10 cellular contexts compared by ENCODE assay signal in the genomic region with DNA sequence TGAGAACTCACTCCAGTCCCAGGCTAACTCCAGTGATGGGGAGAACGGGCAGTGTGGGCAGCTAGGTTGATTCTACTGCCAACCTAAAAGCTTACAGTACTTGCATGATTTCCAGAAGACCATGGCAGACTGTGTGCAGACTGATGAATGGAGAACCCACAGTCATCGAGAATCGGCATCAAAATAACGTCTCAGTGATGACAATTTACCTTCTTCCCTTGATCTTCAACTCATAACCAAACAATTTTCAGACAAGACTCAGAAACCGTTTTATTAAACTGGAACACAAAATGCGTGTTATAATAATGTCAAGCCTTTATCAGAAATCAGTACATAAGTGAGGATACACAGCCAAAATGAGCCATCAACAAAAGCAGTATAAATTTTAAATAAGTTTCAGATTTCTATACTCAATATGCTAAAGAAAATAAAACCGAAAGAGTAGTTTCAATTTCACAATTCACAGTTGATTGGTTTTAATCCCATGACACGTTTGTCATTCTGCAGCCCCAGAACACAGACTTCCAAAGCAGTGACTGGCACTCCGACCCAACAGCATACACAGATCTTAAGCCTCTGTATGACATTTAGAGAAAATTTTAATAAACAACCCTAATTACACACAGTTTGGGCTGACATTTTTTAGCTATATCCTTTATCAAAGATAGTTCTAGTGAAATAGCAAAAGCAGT. TPM values are rescaled to one million over a fixed set of nuclear protein-coding genes. Genes with fewer than 3 reads are reported as not detected.
DNase-seq lines count a peak whose midpoint lies in the region; ATAC-seq and TF ChIP-seq lines count a peak whose summit lies in the region.
"Had no signal": no experiment of that assay in that cellular context is flagged by ENCODE, and none has a peak within 500 bp of the region (broad histone marks: within the 10 kb centered on the region; RNA-seq: fewer than 3 reads in every experiment).

No MANE protein-coding gene starts in this region.

- H3K27me3 Mint-ChIP-seq in activated naive CD4-positive, alpha-beta T cell treated with anti-CD3 and anti-CD28 coated beads for 36 hours (ENCODE audit: low read depth), result no peaks in the 10 kb centered on the region

- peak; percentile 63 for ATAC-seq in HG02642 (IDR thresholded peaks at IDR 0.05; ENCODE audit: poor library complexity, unreplicated experiment)
- ATAC-seq: Panc1 had no signal

- no peaks in the 10 kb centered on the region for H3K36me3 Mint-ChIP-seq in activated naive CD4-positive, alpha-beta T cell treated with anti-CD3 and anti-CD28 coated beads for 36 hours (ENCODE audit: low read depth)

- H3K36me3 ChIP-seq in KOPT-K1 (ENCODE audit: insufficient read depth, low read length), result no peaks in the 10 kb centered on the region
- H3K36me3 ChIP-seq in spleen, result no peaks in the 10 kb centered on the region

- peak overlapping the region in 1 of 8 donors; percentile 34 for H3K4me3 ChIP-seq in spleen

- peaks cover 48% of the 10 kb centered on the region for H3K4me1 Mint-ChIP-seq in activated naive CD4-positive, alpha-beta T cell treated with anti-CD3 and anti-CD28 coated beads for 36 hours (ENCODE audit: low read depth)

- H3K4me3 Mint-ChIP-seq in activated naive CD4-positive, alpha-beta T cell treated with anti-CD3 and anti-CD28 coated beads for 36 hours, result no peak overlapping the region

- CTCF ChIA-PET in activated naive CD4-positive, alpha-beta T cell treated with anti-CD3 and anti-CD28 coated beads for 36 hours (lab: Charles Lee), result interaction anchor here (1.3 to 3.0 kb wide), 3 partner anchors 52 to 302 kb away, joined by 8 to 17 read pairs (median 11); no protein-coding TSS in a partner anchor

- no peak for DNase-seq in activated naive CD4-positive, alpha-beta T cell treated with anti-CD3 and anti-CD28 coated beads for 36 hours
- DNase-seq in activated naive CD4-positive, alpha-beta T cell treated with anti-CD3 and anti-CD28 coated beads, Interleukin-2, amount 50 U/mL, for 16 hours, result no peak
- DNase-seq in spleen (no peak), pons (ENCODE audit: low spot score) (no peak), NCI-H2196 (lab: John Stamatoyannopoulos, UW; ENCODE audit: unreplicated experiment) (no peak), NCI-H1694 treated with DMSO at 0.1 percent for 48 hours (lab: John Stamatoyannopoulos, UW) (no peak)

- no peaks in the 10 kb centered on the region for H3K27me3 ChIP-seq in spleen (replicated peaks in 1 of 7)

- peak overlapping the region; percentile 25 for H3K27ac ChIP-seq in KOPT-K1 (ENCODE audit: low read depth, low read length, poor library complexity, severe bottlenecking)
- peak overlapping the region in 7 of 8 donors; percentile 22 to 74 (median 61) for H3K27ac ChIP-seq in spleen
- H3K27ac ChIP-seq: C4-2B had no signal

- TF ChIP-seq POLR2A in spleen (IDR thresholded peaks at IDR 0.05), result no peak

- no peak for TF ChIP-seq CTCF in spleen (IDR thresholded peaks at IDR 0.05 in 8 of 11, conservative IDR thresholded peaks at IDR 0.05 in 3 of 11)

- peak overlapping the region; percentile 7 for H3K27ac Mint-ChIP-seq in activated naive CD4-positive, alpha-beta T cell treated with anti-CD3 and anti-CD28 coated beads for 36 hours

- H3K4me1 ChIP-seq in spleen, result peaks cover 0 to 62% (median 35%) of the 10 kb centered on the region in 6 donors

- intact Hi-C loops in activated naive CD4-positive, alpha-beta T cell treated with anti-CD3 and anti-CD28 coated beads for 36 hours (cut with micrococcal nuclease), result loop anchor here (1.0 to 5.0 kb wide), 3 partner anchors 245 to 435 kb away; a partner anchor contains a TSS
- intact Hi-C loops in spleen (cut with DNase I; ENCODE audit: low total_unique reads), result loop anchor here (5.0 to 10.0 kb wide), 2 partner anchors 58 to 300 kb away; a partner anchor contains a TSS

- H3K9me3 Mint-ChIP-seq in activated naive CD4-positive, alpha-beta T cell treated with anti-CD3 and anti-CD28 coated beads for 36 hours, result no peaks in the 10 kb centered on the region

- H3K9me3 ChIP-seq in KOPT-K1 (ENCODE audit: insufficient read depth, low read length, poor library complexity, severe bottlenecking) (no peaks in the 10 kb centered on the region), spleen (no peaks in the 10 kb centered on the region)

- 61 to 72% (median 65%) methylated on average over 9 of the region's 9 CpGs for WGBS in spleen, 5 donors

RNA-seq across cellular contexts. Expression of a gene that starts 54.5 kb away (rescaled TPM):
- 10 to 100 TPM; 26.9 to 28.3 TPM for total RNA-seq in activated naive CD4-positive, alpha-beta T cell treated with anti-CD3 and anti-CD28 coated beads for 36 hours
- total RNA-seq in spleen, result 10 to 100 TPM; 15.4 to 29.7 (median 20.3) TPM
- 1 to 10 TPM; 2.1 to 3.5 (median 3.0) TPM for polyA plus RNA-seq in spleen
